In the genomic region with DNA sequence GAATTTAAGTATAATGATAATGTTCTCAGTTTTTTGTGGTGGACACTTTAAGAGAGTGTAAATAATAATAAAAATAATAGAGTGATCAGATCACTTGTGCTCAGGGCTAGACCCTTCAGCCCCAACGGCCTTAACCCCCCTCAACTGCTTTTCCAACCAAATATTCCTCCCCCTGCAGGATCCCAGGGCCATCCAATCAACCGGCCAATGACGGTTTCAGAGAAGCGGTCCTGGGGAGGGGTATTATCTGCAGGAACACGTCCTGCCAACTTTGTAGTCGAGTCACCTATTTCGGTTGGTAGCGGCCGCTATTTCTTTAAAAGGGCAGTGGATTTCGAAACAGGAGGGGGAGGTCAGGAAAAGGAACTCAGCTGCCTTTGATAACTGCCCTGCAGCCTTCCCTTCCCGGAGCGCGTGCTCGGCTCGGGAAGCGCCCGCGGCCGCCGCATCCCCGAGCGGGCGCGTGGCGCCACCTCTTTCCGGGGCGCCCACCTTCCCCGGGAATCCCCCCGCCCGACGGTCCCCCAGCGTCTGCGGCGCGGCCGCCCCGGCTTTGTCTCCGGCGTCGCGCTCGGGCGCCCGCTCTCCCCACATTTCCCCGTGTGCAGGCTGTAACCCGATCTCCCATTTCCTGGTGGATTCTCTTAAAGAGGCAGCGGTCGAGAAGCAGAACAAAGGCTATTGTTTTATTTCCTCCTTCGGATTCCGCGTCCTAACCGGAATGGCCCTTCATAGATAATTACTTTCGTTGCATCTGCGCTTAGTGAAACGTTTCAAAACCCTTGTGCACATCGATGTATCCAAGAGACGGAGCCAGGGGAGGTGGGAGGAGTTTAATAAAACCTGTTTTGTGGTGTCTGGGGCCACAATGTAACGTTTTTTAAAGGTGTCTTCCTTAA, we compare ENCODE assay signal across 1 cellular context.
TF ChIP-seq lines count a peak whose summit lies in the region.

No MANE protein-coding gene starts in this region.

TF ChIP-seq in HEK293, 187 proteins besides CTCF, POLR2A, EP300 and RAD21 (continued from another document and continues in another):
- TF ChIP-seq, protein P1, sequence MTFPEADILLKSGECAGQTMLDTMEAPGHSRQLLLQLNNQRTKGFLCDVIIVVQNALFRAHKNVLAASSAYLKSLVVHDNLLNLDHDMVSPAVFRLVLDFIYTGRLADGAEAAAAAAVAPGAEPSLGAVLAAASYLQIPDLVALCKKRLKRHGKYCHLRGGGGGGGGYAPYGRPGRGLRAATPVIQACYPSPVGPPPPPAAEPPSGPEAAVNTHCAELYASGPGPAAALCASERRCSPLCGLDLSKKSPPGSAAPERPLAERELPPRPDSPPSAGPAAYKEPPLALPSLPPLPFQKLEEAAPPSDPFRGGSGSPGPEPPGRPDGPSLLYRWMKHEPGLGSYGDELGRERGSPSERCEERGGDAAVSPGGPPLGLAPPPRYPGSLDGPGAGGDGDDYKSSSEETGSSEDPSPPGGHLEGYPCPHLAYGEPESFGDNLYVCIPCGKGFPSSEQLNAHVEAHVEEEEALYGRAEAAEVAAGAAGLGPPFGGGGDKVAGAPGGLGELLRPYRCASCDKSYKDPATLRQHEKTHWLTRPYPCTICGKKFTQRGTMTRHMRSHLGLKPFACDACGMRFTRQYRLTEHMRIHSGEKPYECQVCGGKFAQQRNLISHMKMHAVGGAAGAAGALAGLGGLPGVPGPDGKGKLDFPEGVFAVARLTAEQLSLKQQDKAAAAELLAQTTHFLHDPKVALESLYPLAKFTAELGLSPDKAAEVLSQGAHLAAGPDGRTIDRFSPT (tag by site-specific recombination; IDR thresholded peaks at IDR 0.05), result no peak
- TF ChIP-seq, protein P2, sequence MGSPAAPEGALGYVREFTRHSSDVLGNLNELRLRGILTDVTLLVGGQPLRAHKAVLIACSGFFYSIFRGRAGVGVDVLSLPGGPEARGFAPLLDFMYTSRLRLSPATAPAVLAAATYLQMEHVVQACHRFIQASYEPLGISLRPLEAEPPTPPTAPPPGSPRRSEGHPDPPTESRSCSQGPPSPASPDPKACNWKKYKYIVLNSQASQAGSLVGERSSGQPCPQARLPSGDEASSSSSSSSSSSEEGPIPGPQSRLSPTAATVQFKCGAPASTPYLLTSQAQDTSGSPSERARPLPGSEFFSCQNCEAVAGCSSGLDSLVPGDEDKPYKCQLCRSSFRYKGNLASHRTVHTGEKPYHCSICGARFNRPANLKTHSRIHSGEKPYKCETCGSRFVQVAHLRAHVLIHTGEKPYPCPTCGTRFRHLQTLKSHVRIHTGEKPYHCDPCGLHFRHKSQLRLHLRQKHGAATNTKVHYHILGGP (tag by site-specific recombination; IDR thresholded peaks at IDR 0.05), result no peak
- TF ChIP-seq ZBTB17 (tag by site-specific recombination; IDR thresholded peaks at IDR 0.05), result peak; percentile 76
- no peak for TF ChIP-seq ZNF221 (tag by site-specific recombination; IDR thresholded peaks at IDR 0.05; ENCODE audit: borderline replicate concordance)
- no peak for TF ChIP-seq KLF10 (tag by site-specific recombination; IDR thresholded peaks at IDR 0.05)
- no peak for TF ChIP-seq ZNF621 (tag by site-specific recombination; IDR thresholded peaks at IDR 0.05)
- no peak for TF ChIP-seq WT1 (tag by site-specific recombination; IDR thresholded peaks at IDR 0.05)
- no peak for TF ChIP-seq MYNN (tag by site-specific recombination; IDR thresholded peaks at IDR 0.05; ENCODE audit: borderline replicate concordance)
- TF ChIP-seq ZNF157 (tag by site-specific recombination; IDR thresholded peaks at IDR 0.05), result no peak
- TF ChIP-seq ZXDB (tag by site-specific recombination; IDR thresholded peaks at IDR 0.05), result 0 out of 2 replicates have a peak, but pooled peaks have one; percentile 17
- no peak for TF ChIP-seq BCL11A (tag by site-specific recombination; IDR thresholded peaks at IDR 0.05; ENCODE audit: low read depth)
- peak; percentile 95 for TF ChIP-seq ZFP69B (tag by site-specific recombination; IDR thresholded peaks at IDR 0.05)
- TF ChIP-seq ZBTB21 (tag by site-specific recombination; IDR thresholded peaks at IDR 0.05), result no peak
- TF ChIP-seq ZNF544 (tag by site-specific recombination; IDR thresholded peaks at IDR 0.05), result no peak
- no peak for TF ChIP-seq ZBTB1 (tag by site-specific recombination; IDR thresholded peaks at IDR 0.05)
- TF ChIP-seq, protein P3, sequence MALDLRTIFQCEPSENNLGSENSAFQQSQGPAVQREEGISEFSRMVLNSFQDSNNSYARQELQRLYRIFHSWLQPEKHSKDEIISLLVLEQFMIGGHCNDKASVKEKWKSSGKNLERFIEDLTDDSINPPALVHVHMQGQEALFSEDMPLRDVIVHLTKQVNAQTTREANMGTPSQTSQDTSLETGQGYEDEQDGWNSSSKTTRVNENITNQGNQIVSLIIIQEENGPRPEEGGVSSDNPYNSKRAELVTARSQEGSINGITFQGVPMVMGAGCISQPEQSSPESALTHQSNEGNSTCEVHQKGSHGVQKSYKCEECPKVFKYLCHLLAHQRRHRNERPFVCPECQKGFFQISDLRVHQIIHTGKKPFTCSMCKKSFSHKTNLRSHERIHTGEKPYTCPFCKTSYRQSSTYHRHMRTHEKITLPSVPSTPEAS (tag by site-specific recombination; IDR thresholded peaks at IDR 0.05), result no peak
- TF ChIP-seq, protein P4, sequence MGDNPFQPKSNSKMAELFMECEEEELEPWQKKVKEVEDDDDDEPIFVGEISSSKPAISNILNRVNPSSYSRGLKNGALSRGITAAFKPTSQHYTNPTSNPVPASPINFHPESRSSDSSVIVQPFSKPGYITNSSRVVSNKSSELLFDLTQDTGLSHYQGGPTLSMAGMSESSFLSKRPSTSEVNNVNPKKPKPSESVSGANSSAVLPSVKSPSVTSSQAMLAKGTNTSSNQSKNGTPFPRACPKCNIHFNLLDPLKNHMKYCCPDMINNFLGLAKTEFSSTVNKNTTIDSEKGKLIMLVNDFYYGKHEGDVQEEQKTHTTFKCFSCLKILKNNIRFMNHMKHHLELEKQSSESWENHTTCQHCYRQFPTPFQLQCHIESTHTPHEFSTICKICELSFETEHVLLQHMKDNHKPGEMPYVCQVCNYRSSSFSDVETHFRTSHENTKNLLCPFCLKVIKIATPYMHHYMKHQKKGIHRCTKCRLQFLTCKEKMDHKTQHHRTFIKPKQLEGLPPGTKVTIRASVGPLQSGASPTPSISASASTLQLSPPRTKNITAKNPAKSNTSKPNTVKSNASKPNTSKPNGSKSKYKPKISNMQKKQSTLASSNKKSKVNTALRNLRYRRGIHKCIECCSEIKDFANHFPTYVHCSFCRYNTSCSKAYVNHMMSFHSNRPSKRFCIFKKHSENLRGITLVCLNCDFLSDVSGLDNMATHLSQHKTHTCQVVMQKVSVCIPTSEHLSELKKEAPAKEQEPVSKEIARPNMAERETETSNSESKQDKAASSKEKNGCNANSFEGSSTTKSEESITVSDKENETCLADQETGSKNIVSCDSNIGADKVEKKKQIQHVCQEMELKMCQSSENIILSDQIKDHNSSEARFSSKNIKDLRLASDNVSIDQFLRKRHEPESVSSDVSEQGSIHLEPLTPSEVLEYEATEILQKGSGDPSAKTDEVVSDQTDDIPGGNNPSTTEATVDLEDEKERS (tag by site-specific recombination; IDR thresholded peaks at IDR 0.05), result no peak
- no peak for TF ChIP-seq ZNF555 (tag by site-specific recombination; conservative IDR thresholded peaks at IDR 0.05)
- TF ChIP-seq SCRT1 (tag by site-specific recombination; IDR thresholded peaks at IDR 0.05; ENCODE audit: borderline replicate concordance), result no peak
- TF ChIP-seq, protein P5, sequence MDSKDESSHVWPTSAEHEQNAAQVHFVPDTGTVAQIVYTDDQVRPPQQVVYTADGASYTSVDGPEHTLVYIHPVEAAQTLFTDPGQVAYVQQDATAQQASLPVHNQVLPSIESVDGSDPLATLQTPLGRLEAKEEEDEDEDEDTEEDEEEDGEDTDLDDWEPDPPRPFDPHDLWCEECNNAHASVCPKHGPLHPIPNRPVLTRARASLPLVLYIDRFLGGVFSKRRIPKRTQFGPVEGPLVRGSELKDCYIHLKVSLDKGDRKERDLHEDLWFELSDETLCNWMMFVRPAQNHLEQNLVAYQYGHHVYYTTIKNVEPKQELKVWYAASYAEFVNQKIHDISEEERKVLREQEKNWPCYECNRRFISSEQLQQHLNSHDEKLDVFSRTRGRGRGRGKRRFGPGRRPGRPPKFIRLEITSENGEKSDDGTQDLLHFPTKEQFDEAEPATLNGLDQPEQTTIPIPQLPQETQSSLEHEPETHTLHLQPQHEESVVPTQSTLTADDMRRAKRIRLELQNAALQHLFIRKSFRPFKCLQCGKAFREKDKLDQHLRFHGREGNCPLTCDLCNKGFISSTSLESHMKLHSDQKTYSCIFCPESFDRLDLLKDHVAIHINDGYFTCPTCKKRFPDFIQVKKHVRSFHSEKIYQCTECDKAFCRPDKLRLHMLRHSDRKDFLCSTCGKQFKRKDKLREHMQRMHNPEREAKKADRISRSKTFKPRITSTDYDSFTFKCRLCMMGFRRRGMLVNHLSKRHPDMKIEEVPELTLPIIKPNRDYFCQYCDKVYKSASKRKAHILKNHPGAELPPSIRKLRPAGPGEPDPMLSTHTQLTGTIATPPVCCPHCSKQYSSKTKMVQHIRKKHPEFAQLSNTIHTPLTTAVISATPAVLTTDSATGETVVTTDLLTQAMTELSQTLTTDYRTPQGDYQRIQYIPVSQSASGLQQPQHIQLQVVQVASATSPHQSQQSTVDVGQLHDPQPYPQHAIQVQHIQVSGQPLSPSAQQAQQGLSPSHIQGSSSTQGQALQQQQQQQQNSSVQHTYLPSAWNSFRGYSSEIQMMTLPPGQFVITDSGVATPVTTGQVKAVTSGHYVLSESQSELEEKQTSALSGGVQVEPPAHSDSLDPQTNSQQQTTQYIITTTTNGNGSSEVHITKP (tag by site-specific recombination; IDR thresholded peaks at IDR 0.05), result peak; percentile 97
- TF ChIP-seq ZNF514 (tag by site-specific recombination; IDR thresholded peaks at IDR 0.05), result no peak
- TF ChIP-seq ZNF677 (tag by site-specific recombination; IDR thresholded peaks at IDR 0.05), result no peak
- TF ChIP-seq, protein P6, sequence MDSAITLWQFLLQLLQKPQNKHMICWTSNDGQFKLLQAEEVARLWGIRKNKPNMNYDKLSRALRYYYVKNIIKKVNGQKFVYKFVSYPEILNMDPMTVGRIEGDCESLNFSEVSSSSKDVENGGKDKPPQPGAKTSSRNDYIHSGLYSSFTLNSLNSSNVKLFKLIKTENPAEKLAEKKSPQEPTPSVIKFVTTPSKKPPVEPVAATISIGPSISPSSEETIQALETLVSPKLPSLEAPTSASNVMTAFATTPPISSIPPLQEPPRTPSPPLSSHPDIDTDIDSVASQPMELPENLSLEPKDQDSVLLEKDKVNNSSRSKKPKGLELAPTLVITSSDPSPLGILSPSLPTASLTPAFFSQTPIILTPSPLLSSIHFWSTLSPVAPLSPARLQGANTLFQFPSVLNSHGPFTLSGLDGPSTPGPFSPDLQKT (IDR thresholded peaks at IDR 0.05; ENCODE audit: borderline replicate concordance, low read depth, low read length), result no peak
- no peak for TF ChIP-seq ZNF843 (tag by site-specific recombination; IDR thresholded peaks at IDR 0.05)
- no peak for TF ChIP-seq ZFP37 (tag by site-specific recombination; IDR thresholded peaks at IDR 0.05)
- TF ChIP-seq, protein P7, sequence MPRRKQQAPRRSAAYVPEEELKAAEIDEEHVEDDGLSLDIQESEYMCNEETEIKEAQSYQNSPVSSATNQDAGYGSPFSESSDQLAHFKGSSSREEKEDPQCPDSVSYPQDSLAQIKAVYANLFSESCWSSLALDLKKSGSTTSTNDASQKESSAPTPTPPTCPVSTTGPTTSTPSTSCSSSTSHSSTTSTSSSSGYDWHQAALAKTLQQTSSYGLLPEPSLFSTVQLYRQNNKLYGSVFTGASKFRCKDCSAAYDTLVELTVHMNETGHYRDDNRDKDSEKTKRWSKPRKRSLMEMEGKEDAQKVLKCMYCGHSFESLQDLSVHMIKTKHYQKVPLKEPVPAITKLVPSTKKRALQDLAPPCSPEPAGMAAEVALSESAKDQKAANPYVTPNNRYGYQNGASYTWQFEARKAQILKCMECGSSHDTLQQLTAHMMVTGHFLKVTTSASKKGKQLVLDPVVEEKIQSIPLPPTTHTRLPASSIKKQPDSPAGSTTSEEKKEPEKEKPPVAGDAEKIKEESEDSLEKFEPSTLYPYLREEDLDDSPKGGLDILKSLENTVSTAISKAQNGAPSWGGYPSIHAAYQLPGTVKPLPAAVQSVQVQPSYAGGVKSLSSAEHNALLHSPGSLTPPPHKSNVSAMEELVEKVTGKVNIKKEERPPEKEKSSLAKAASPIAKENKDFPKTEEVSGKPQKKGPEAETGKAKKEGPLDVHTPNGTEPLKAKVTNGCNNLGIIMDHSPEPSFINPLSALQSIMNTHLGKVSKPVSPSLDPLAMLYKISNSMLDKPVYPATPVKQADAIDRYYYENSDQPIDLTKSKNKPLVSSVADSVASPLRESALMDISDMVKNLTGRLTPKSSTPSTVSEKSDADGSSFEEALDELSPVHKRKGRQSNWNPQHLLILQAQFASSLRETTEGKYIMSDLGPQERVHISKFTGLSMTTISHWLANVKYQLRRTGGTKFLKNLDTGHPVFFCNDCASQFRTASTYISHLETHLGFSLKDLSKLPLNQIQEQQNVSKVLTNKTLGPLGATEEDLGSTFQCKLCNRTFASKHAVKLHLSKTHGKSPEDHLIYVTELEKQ (tag by site-specific recombination; IDR thresholded peaks at IDR 0.05; ENCODE audit: borderline replicate concordance), result no peak
- TF ChIP-seq, protein P8, sequence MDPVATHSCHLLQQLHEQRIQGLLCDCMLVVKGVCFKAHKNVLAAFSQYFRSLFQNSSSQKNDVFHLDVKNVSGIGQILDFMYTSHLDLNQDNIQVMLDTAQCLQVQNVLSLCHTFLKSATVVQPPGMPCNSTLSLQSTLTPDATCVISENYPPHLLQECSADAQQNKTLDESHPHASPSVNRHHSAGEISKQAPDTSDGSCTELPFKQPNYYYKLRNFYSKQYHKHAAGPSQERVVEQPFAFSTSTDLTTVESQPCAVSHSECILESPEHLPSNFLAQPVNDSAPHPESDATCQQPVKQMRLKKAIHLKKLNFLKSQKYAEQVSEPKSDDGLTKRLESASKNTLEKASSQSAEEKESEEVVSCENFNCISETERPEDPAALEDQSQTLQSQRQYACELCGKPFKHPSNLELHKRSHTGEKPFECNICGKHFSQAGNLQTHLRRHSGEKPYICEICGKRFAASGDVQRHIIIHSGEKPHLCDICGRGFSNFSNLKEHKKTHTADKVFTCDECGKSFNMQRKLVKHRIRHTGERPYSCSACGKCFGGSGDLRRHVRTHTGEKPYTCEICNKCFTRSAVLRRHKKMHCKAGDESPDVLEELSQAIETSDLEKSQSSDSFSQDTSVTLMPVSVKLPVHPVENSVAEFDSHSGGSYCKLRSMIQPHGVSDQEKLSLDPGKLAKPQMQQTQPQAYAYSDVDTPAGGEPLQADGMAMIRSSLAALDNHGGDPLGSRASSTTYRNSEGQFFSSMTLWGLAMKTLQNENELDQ (tag by site-specific recombination; IDR thresholded peaks at IDR 0.05; ENCODE audit: low read depth), result no peak
- peak; percentile 63; the same call in 1 of the 2 replicates for TF ChIP-seq GLIS1 (tag by site-specific recombination; IDR thresholded peaks at IDR 0.05)
- TF ChIP-seq ZNF561 (tag by site-specific recombination; IDR thresholded peaks at IDR 0.05; ENCODE audit: borderline replicate concordance), result no peak
- no peak for TF ChIP-seq SCRT2 (tag by site-specific recombination; IDR thresholded peaks at IDR 0.05)
- TF ChIP-seq ZNF175 (tag by site-specific recombination; IDR thresholded peaks at IDR 0.05), result no peak
- TF ChIP-seq, protein P9, sequence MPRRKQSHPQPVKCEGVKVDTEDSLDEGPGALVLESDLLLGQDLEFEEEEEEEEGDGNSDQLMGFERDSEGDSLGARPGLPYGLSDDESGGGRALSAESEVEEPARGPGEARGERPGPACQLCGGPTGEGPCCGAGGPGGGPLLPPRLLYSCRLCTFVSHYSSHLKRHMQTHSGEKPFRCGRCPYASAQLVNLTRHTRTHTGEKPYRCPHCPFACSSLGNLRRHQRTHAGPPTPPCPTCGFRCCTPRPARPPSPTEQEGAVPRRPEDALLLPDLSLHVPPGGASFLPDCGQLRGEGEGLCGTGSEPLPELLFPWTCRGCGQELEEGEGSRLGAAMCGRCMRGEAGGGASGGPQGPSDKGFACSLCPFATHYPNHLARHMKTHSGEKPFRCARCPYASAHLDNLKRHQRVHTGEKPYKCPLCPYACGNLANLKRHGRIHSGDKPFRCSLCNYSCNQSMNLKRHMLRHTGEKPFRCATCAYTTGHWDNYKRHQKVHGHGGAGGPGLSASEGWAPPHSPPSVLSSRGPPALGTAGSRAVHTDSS (tag by site-specific recombination; IDR thresholded peaks at IDR 0.05), result no peak
